ENCODE assay signal across 8 cellular contexts in the genomic region with DNA sequence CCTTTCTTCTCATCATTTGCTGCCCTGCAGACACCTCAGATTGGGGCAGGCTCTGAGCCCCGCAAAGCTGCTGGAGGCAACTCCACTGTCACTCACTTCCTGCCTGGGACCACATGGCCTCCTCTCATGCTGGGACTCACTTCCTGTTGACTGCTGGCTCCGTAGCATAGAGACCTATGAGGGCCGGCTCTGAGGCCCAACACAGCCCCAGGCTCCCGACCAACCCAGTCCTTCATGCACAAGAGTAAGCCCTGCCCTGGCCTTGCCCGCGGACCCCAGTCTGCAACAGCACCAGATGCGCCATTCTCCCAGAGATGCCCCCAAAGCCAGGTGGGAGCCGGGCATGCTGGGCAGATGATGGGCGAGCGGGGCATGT. TPM values are rescaled to one million over a fixed set of nuclear protein-coding genes. Genes with fewer than 3 reads are reported as not detected.
DNase-seq lines count a peak whose midpoint lies in the region; ATAC-seq and TF ChIP-seq lines count a peak whose summit lies in the region.

No MANE protein-coding gene starts in this region.

- peak overlapping the region; percentile 98 to 99 (median 99) for H3K27ac Mint-ChIP-seq in CD4-positive, CD25-positive, alpha-beta regulatory T cell
- peak overlapping the region; percentile 76 to 77 for H3K27ac Mint-ChIP-seq in natural killer cell treated with Interleukin-12 subunit alpha and Interleukin-12 subunit beta and Interleukin-15 and Interleukin-18, amount 100 ng/mL, for 72 hours

- peaks cover 16% of the 10 kb centered on the region for H3K36me3 ChIP-seq in CD4-positive, CD25-positive, alpha-beta regulatory T cell (ENCODE audit: control insufficient read depth, insufficient read depth, low read length)
- H3K36me3 ChIP-seq in tibial artery, result peaks cover 7 to 39% (median 23%) of the 10 kb centered on the region in 3 donors

- peaks cover 10 to 75% (median 21%) of the 10 kb centered on the region in 4 donors for H3K4me1 Mint-ChIP-seq in CD4-positive, CD25-positive, alpha-beta regulatory T cell
- H3K4me1 Mint-ChIP-seq in natural killer cell treated with Interleukin-12 subunit alpha and Interleukin-12 subunit beta and Interleukin-15 and Interleukin-18, amount 100 ng/mL, for 72 hours (ENCODE audit: low read depth in 2 of 2), result peaks cover 12 to 14% of the 10 kb centered on the region in 2 donors

- no peak for TF ChIP-seq CTCF in tibial artery (IDR thresholded peaks at IDR 0.05)

- peak; percentile 46 to 93 (median 79) for DNase-seq in CD4-positive, CD25-positive, alpha-beta regulatory T cell
- DNase-seq in activated naive CD4-positive, alpha-beta T cell treated with anti-CD3 and anti-CD28 coated beads, Interleukin-2, amount 50 U/mL, for 16 hours, result peak; percentile 62
- peak; percentile 68 for DNase-seq in natural killer cell treated with Interleukin-12 subunit alpha and Interleukin-12 subunit beta and Interleukin-15 and Interleukin-18, amount 100 ng/mL, for 72 hours (ENCODE audit: low spot score)
- no peak for DNase-seq in NCI-H2227 treated with DMSO at 0.1 percent for 48 hours (lab: John Stamatoyannopoulos, UW)
- DNase-seq in tibial artery, result no peak
- DNase-seq in NCI-H146 treated with DMSO at 0.1 percent for 48 hours (lab: John Stamatoyannopoulos, UW; ENCODE audit: unreplicated experiment), result no peak

- no peaks in the 10 kb centered on the region for H3K9me3 ChIP-seq in CD4-positive, CD25-positive, alpha-beta regulatory T cell (ENCODE audit: control insufficient read depth in 2 of 2, low read length in 2 of 2)
- no peaks in the 10 kb centered on the region for H3K9me3 ChIP-seq in tibial artery

- H3K4me1 ChIP-seq in CD4-positive, CD25-positive, alpha-beta regulatory T cell (ENCODE audit: control insufficient read depth, insufficient read depth, low read length, poor library complexity, severe bottlenecking), result peaks cover 45% of the 10 kb centered on the region
- H3K4me1 ChIP-seq in tibial artery, result peaks cover 0 to 5% (median 2%) of the 10 kb centered on the region in 4 donors

- H3K36me3 Mint-ChIP-seq in CD4-positive, CD25-positive, alpha-beta regulatory T cell, result peaks cover 18% of the 10 kb centered on the region
- H3K36me3 Mint-ChIP-seq in natural killer cell treated with Interleukin-12 subunit alpha and Interleukin-12 subunit beta and Interleukin-15 and Interleukin-18, amount 100 ng/mL, for 72 hours, result no peaks in the 10 kb centered on the region

- H3K27me3 Mint-ChIP-seq in CD4-positive, CD25-positive, alpha-beta regulatory T cell, result no peaks in the 10 kb centered on the region
- no peaks in the 10 kb centered on the region for H3K27me3 Mint-ChIP-seq in natural killer cell treated with Interleukin-12 subunit alpha and Interleukin-12 subunit beta and Interleukin-15 and Interleukin-18, amount 100 ng/mL, for 72 hours

- H3K27me3 ChIP-seq in CD4-positive, CD25-positive, alpha-beta regulatory T cell (ENCODE audit: control insufficient read depth, insufficient read depth, low read length), result no peaks in the 10 kb centered on the region
- no peaks in the 10 kb centered on the region for H3K27me3 ChIP-seq in tibial artery

- ATAC-seq in CD4-positive, CD25-positive, alpha-beta regulatory T cell (ENCODE audit: low read depth in 2 of 2), result peak; percentile 100
- peak; percentile 51 for ATAC-seq in GM21528 (IDR thresholded peaks at IDR 0.05; ENCODE audit: low FRiP score, unreplicated experiment)
- peak; percentile 90 to 99 for ATAC-seq in natural killer cell treated with Interleukin-12 subunit alpha and Interleukin-12 subunit beta and Interleukin-15 and Interleukin-18, amount 100 ng/mL, for 72 hours

- peak overlapping the region; percentile 80 for H3K27ac ChIP-seq in CD4-positive, CD25-positive, alpha-beta regulatory T cell (ENCODE audit: insufficient read depth, low read length, poor library complexity, severe bottlenecking)
- H3K27ac ChIP-seq in tibial artery, result no peak overlapping the region

- H3K4me3 ChIP-seq in CD4-positive, CD25-positive, alpha-beta regulatory T cell (ENCODE audit: low read depth, low read length), result peak overlapping the region; percentile 32
- H3K4me3 ChIP-seq in tibial artery, result no peak overlapping the region

- no peaks in the 10 kb centered on the region for H3K9me3 Mint-ChIP-seq in CD4-positive, CD25-positive, alpha-beta regulatory T cell
- H3K9me3 Mint-ChIP-seq in natural killer cell treated with Interleukin-12 subunit alpha and Interleukin-12 subunit beta and Interleukin-15 and Interleukin-18, amount 100 ng/mL, for 72 hours, result no peaks in the 10 kb centered on the region

- peak overlapping the region; percentile 58 to 87 (median 75) for H3K4me3 Mint-ChIP-seq in CD4-positive, CD25-positive, alpha-beta regulatory T cell
- peak overlapping the region; percentile 43 for H3K4me3 Mint-ChIP-seq in natural killer cell treated with Interleukin-12 subunit alpha and Interleukin-12 subunit beta and Interleukin-15 and Interleukin-18, amount 100 ng/mL, for 72 hours

- intact Hi-C loops in tibial artery (cut with DNase I; ENCODE audit: low total_unique reads), result no loop called here

TF ChIP-seq in PFSK-1, 5 proteins besides CTCF, POLR2A, EP300 and RAD21:
- TF ChIP-seq SIN3A (IDR thresholded peaks at IDR 0.05; ENCODE audit: borderline replicate concordance, insufficient read depth, low read length) (no peak), TAF1 (IDR thresholded peaks at IDR 0.05; ENCODE audit: borderline replicate concordance, insufficient read depth, low read length) (peak; percentile 80; the same call in 1 of the 2 replicates), POLR2AphosphoS5 (IDR thresholded peaks at IDR 0.05; ENCODE audit: low read depth, low read length) (no peak), FOXP2 (optimal IDR thresholded peaks at IDR 0.05; ENCODE audit: borderline replicate concordance, extremely low read depth, extremely low read length, insufficient read depth) (peak; percentile 98)
- TF ChIP-seq, protein P1, sequence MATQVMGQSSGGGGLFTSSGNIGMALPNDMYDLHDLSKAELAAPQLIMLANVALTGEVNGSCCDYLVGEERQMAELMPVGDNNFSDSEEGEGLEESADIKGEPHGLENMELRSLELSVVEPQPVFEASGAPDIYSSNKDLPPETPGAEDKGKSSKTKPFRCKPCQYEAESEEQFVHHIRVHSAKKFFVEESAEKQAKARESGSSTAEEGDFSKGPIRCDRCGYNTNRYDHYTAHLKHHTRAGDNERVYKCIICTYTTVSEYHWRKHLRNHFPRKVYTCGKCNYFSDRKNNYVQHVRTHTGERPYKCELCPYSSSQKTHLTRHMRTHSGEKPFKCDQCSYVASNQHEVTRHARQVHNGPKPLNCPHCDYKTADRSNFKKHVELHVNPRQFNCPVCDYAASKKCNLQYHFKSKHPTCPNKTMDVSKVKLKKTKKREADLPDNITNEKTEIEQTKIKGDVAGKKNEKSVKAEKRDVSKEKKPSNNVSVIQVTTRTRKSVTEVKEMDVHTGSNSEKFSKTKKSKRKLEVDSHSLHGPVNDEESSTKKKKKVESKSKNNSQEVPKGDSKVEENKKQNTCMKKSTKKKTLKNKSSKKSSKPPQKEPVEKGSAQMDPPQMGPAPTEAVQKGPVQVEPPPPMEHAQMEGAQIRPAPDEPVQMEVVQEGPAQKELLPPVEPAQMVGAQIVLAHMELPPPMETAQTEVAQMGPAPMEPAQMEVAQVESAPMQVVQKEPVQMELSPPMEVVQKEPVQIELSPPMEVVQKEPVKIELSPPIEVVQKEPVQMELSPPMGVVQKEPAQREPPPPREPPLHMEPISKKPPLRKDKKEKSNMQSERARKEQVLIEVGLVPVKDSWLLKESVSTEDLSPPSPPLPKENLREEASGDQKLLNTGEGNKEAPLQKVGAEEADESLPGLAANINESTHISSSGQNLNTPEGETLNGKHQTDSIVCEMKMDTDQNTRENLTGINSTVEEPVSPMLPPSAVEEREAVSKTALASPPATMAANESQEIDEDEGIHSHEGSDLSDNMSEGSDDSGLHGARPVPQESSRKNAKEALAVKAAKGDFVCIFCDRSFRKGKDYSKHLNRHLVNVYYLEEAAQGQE (IDR thresholded peaks at IDR 0.05; ENCODE audit: insufficient read depth in 1 of 2, low read depth in 2 of 2, low read length in 2 of 2), result no peak
TF ChIP-seq in PFSK-1: peak in this region for 2.

RNA-seq across cellular contexts. Expression of a gene that starts 55.7 kb away (rescaled TPM):
- 81.0 TPM for total RNA-seq in CD4-positive, CD25-positive, alpha-beta regulatory T cell
- polyA plus RNA-seq in CD4-positive, CD25-positive, alpha-beta regulatory T cell, result 10 to 100 TPM in 3 of 4 donors, 1 to 10 TPM in 1; 8.1 to 14.4 (median 11.9) TPM
- polyA plus RNA-seq in PFSK-1 (2012; ENCODE audit: insufficient read length, low read depth), result 31.5 TPM
- 10 to 100 TPM in 1 of 2 donors, 1 to 10 TPM in 1; 8.9 to 32.2 TPM for total RNA-seq in natural killer cell treated with Interleukin-12 subunit alpha and Interleukin-12 subunit beta and Interleukin-15 and Interleukin-18, amount 100 ng/mL, for 72 hours

Comparison
In these comparisons a context has a peak if more than half of its experiments do, and no peak if none do; other contexts are left out.
1. DNase-seq: peak in CD4-positive, CD25-positive, alpha-beta regulatory T cell (3 of 3), activated naive CD4-positive, alpha-beta T cell treated with anti-CD3 and anti-CD28 coated beads, Interleukin-2, amount 50 U/mL, for 16 hours (single experiment) and natural killer cell treated with Interleukin-12 subunit alpha and Interleukin-12 subunit beta and Interleukin-15 and Interleukin-18, amount 100 ng/mL, for 72 hours (single experiment); none in NCI-H2227 treated with DMSO at 0.1 percent for 48 hours (single experiment), tibial artery (0 of 2) and NCI-H146 treated with DMSO at 0.1 percent for 48 hours (single experiment).
2. Peak in every context shown above with its lines, with median percentiles within 50 percentile points of each other: ATAC-seq.